Comparison of ENCODE assay signal across 8 cellular contexts in the genomic region with DNA sequence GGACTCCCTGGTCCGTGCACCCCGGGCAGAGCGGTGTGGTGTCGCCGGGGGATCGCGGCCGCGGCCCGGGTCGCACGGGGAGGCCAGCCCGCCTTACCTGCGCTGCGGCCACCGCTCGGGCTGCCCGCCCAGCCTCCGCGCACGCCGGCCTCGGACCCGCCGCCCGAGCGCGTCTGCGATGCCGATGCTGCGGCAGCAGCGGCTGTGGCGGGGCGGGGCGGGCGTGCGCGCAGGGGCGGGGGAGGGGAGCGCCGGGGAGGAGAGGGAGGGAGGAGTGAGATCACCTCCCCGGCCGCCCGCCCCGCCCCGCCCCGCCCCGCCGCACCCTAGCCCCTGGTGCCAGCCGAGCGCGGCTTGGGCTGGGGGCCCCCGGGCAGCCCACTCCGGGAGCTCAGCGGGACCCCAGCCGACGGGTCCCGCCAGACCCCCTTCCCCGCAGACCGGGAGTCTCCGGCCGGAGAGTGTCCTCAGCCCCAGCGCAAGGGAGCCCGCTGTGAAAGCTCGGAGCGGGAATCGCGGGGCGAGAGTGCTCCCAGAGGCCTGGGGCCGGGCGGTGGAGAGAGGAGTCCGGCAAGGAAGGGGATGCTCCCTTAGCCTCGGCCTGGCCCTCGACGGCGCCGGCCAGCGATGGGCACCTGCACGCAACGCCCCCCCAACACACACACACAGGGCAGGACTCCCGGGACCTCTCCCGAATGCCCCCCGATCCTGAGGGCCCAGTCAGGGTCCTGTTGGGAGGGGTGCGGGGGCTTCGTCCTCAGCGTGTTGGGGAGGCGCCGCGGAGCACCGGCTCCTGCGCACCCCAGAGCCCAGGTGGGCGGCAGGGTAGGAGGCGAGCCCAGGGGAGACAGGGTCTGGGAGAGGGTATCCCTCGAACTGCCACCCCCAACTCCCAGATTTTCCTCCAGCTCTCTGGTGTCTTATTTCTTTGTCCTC. TPM values are rescaled to one million over a fixed set of nuclear protein-coding genes. Genes with fewer than 3 reads are reported as not detected.
A peak's percentile ranks its signal among the peaks of the same experiment; 100 is the strongest.
DNase-seq lines count a peak whose midpoint lies in the region; ATAC-seq and TF ChIP-seq lines count a peak whose summit lies in the region.

A gene with protein sequence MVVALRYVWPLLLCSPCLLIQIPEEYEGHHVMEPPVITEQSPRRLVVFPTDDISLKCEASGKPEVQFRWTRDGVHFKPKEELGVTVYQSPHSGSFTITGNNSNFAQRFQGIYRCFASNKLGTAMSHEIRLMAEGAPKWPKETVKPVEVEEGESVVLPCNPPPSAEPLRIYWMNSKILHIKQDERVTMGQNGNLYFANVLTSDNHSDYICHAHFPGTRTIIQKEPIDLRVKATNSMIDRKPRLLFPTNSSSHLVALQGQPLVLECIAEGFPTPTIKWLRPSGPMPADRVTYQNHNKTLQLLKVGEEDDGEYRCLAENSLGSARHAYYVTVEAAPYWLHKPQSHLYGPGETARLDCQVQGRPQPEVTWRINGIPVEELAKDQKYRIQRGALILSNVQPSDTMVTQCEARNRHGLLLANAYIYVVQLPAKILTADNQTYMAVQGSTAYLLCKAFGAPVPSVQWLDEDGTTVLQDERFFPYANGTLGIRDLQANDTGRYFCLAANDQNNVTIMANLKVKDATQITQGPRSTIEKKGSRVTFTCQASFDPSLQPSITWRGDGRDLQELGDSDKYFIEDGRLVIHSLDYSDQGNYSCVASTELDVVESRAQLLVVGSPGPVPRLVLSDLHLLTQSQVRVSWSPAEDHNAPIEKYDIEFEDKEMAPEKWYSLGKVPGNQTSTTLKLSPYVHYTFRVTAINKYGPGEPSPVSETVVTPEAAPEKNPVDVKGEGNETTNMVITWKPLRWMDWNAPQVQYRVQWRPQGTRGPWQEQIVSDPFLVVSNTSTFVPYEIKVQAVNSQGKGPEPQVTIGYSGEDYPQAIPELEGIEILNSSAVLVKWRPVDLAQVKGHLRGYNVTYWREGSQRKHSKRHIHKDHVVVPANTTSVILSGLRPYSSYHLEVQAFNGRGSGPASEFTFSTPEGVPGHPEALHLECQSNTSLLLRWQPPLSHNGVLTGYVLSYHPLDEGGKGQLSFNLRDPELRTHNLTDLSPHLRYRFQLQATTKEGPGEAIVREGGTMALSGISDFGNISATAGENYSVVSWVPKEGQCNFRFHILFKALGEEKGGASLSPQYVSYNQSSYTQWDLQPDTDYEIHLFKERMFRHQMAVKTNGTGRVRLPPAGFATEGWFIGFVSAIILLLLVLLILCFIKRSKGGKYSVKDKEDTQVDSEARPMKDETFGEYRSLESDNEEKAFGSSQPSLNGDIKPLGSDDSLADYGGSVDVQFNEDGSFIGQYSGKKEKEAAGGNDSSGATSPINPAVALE (minus strand): TSS at position 206 of the 936 bp plus-strand sequence. CDS start 10,337 bp downstream, outside the sequence.

- no peaks in the 10 kb centered on the region for H4K20me1 ChIP-seq in neural progenitor cell (ENCODE audit: low read depth)

- peak; percentile 28 for DNase-seq in EH (ENCODE audit: low read depth)
- DNase-seq in NCI-H69 (lab: John Stamatoyannopoulos, UW), result peak; percentile 69
- DNase-seq in coronary artery (ENCODE audit: low spot score), result no peak
- peak; percentile 64 for DNase-seq in neural progenitor cell (ENCODE audit: low spot score)
- DNase-seq in SK-N-DZ (ENCODE audit: low spot score), result no peak
- no peak for DNase-seq in Peyer's patch

- no peak for TF ChIP-seq POLR2A in Peyer's patch (IDR thresholded peaks at IDR 0.05)

- H3K27ac Mint-ChIP-seq in neural progenitor cell, result no peak within 1 kb of the TSS

- TF ChIP-seq CTCF in coronary artery (IDR thresholded peaks at IDR 0.05) (no peak), neural progenitor cell (IDR thresholded peaks at IDR 0.05) (no peak), Peyer's patch (IDR thresholded peaks at IDR 0.05) (no peak)

- H3K9me3 ChIP-seq in neural progenitor cell (ENCODE audit: low read depth) (no peaks in the 10 kb centered on the region), Peyer's patch (peaks cover 0 to 3% (median 0%) of the 10 kb centered on the region in 4 donors)

- H3F3A ChIP-seq in neural progenitor cell (ENCODE audit: low read depth), result no peaks in the 10 kb centered on the region

- ATAC-seq in HG03439 (IDR thresholded peaks at IDR 0.05; ENCODE audit: unreplicated experiment), result no peak
- no peak for ATAC-seq in GM21515 (IDR thresholded peaks at IDR 0.05; ENCODE audit: unreplicated experiment)

- no peak within 1 kb of the TSS for H3K9ac ChIP-seq in neural progenitor cell

- H3K36me3 Mint-ChIP-seq in neural progenitor cell, result peaks cover 2% of the 10 kb centered on the region

- peaks cover 23% of the 10 kb centered on the region for H3K9me3 Mint-ChIP-seq in neural progenitor cell

- peak within 1 kb of the TSS in 1 of 2 donors; percentile 31 for H3K27ac ChIP-seq in coronary artery
- no peak within 1 kb of the TSS for H3K27ac ChIP-seq in neural progenitor cell
- H3K27ac ChIP-seq in Peyer's patch, result no peak within 1 kb of the TSS

- H3K27me3 ChIP-seq in neural progenitor cell (peaks cover 53% of the 10 kb centered on the region), Peyer's patch (no peaks in the 10 kb centered on the region)

- peaks cover 25% of the 10 kb centered on the region for H3K27me3 Mint-ChIP-seq in neural progenitor cell (ENCODE audit: insufficient read depth, low read depth)

- no peaks in the 10 kb centered on the region for H3K79me2 ChIP-seq in neural progenitor cell (ENCODE audit: low read depth)

- H3K4me1 ChIP-seq in neural progenitor cell, result peaks cover 10% of the 10 kb centered on the region
- peaks cover 0 to 6% (median 0%) of the 10 kb centered on the region in 4 donors for H3K4me1 ChIP-seq in Peyer's patch

- H3K4me2 ChIP-seq in neural progenitor cell, result peak within 1 kb of the TSS; percentile 72

- peak within 1 kb of the TSS; percentile 81 for H3K4me3 Mint-ChIP-seq in neural progenitor cell

- no peak within 1 kb of the TSS for H2AFZ ChIP-seq in neural progenitor cell (replicated peaks)

- peak within 1 kb of the TSS; percentile 60 for H3K4me3 ChIP-seq in coronary artery
- H3K4me3 ChIP-seq in neural progenitor cell, result peak within 1 kb of the TSS; percentile 46
- H3K4me3 ChIP-seq in Peyer's patch, result peak within 1 kb of the TSS in 2 of 4 donors; percentile 28 to 32

- H3K4me1 Mint-ChIP-seq in neural progenitor cell, result peaks cover 15% of the 10 kb centered on the region

- H3K36me3 ChIP-seq in neural progenitor cell (no peaks in the 10 kb centered on the region), Peyer's patch (no peaks in the 10 kb centered on the region)

RNA-seq across cellular contexts. Expression of the gene that starts here (rescaled TPM):
- 0.49 and 1.7 TPM in 2 replicates for total RNA-seq in neural progenitor cell (ENCODE audit: low replicate concordance)
- polyA plus RNA-seq in SK-N-DZ (2014; cell fraction: cytosol; rRNA removed), result 45.6 and 63.6 TPM in 2 replicates
- 53.1 and 95.1 TPM in 2 replicates for polyA plus RNA-seq in SK-N-DZ (2014; cell fraction: nucleus; rRNA removed)
- total RNA-seq in Peyer's patch, result 1 to 10 TPM; 1.8 to 7.4 (median 4.6) TPM

Comparison
In these comparisons a context has a peak if more than half of its experiments do, and no peak if none do; other contexts are left out.
1. DNase-seq: peak in EH (single experiment), NCI-H69 (single experiment) and neural progenitor cell (single experiment); none in coronary artery (single experiment), SK-N-DZ (single experiment) and Peyer's patch (0 of 3).